Comparison of ENCODE assay signal across 1 cellular context in genomic region chr2:16142383-16143361, GRCh38.
TF ChIP-seq lines count a peak whose summit lies in the region.

No MANE protein-coding gene starts in this region.

TF ChIP-seq in H1, 55 proteins besides CTCF, POLR2A, EP300 and RAD21 (continued from another document):
- no peak for TF ChIP-seq MAX (IDR thresholded peaks at IDR 0.05)
- TF ChIP-seq TCF12 (IDR thresholded peaks at IDR 0.05; ENCODE audit: low read depth, low read length): no peak
- no peak for TF ChIP-seq RXRA (IDR thresholded peaks at IDR 0.05; ENCODE audit: insufficient read depth, low read depth, low read length)
- TF ChIP-seq JUN (IDR thresholded peaks at IDR 0.05; ENCODE audit: low read depth, low read length): no peak
- TF ChIP-seq USF2 (IDR thresholded peaks at IDR 0.05; ENCODE audit: low read length): no peak
- no peak for TF ChIP-seq BACH1 (IDR thresholded peaks at IDR 0.05; ENCODE audit: low read length)
- no peak for TF ChIP-seq RFX5 (IDR thresholded peaks at IDR 0.05; ENCODE audit: borderline replicate concordance, low read depth, low read length)
- no peak for TF ChIP-seq EZH2 (IDR thresholded peaks at IDR 0.05; ENCODE audit: low read depth, low read length, severe bottlenecking)
- TF ChIP-seq TEAD4 (IDR thresholded peaks at IDR 0.05; ENCODE audit: low read depth, low read length): no peak
- TF ChIP-seq ATF3 (IDR thresholded peaks at IDR 0.05; ENCODE audit: insufficient read depth, low read depth, low read length): no peak
- TF ChIP-seq SRF (IDR thresholded peaks at IDR 0.05; ENCODE audit: low read depth, low read length): no peak
- TF ChIP-seq NRF1 (IDR thresholded peaks at IDR 0.05; ENCODE audit: low read depth, low read length): no peak
